In the genomic region with DNA sequence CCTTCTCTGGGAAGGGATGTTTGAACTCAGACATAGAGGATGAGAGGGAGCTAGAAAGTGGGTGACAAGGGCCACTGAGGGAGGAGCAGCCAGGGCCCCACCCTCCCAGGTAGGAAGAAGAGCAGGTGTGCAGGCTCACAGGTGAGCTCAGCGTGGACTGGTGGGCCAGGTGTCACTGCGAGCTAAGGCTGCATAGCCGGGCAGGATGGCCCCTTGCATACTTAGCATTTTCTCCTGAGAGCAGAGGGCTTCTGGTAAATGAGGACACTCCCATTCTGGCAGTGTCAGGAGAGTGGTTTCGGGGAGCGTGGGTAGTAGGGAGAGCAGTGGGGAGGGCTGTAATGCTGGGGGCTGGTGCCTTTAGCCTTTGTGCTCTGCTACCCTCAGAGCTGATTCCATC, we compare ENCODE assay signal across 21 cellular contexts.
"Had no signal": no experiment of that assay in that cellular context is flagged by ENCODE, and none has a peak within 500 bp of the region (broad histone marks: within the 10 kb centered on the region; RNA-seq: fewer than 3 reads in every experiment).

No MANE protein-coding gene starts in this region.

- H3K79me2 ChIP-seq: hepatocyte had no signal

- H3K4me2 ChIP-seq: hepatocyte, smooth muscle cell had no signal

- H3K36me3 ChIP-seq: cardiac muscle cell, upper lobe of left lung had no signal

- H3K9me3 ChIP-seq: body of pancreas had no signal

- DNase-seq: activated CD4-positive, alpha-beta T cell treated with anti-CD3 and anti-CD28 coated beads for 36 hours; activated CD4-positive, alpha-beta T cell treated with anti-CD3 and anti-CD28 coated beads, Interleukin-2, amount 50 U/mL, for 4 hours; activated naive CD4-positive, alpha-beta T cell treated with anti-CD3 and anti-CD28 coated beads, Interleukin-2, amount 50 U/mL, for 16 hours; activated naive CD8-positive, alpha-beta T cell treated with anti-CD3 and anti-CD28 coated beads, Interleukin-2, amount 50 U/mL, for 24 hours; activated T-cell treated with anti-CD3 and anti-CD28 coated beads, Interleukin-2, amount 50 U/mL, for 48 hours; anterior cingulate cortex; body of pancreas; effector memory CD8-positive, alpha-beta T cell; glutamatergic neuron; immature natural killer cell; left ventricle myocardium superior; stimulated activated CD4-positive, alpha-beta T cell treated with anti-CD3 and anti-CD28 coated beads, Interleukin-2, amount 100 ng/mL, for 48 hours; stimulated activated CD8-positive, alpha-beta memory T cell treated with anti-CD3 and anti-CD28 coated beads, Interleukin-4, amount 100 ng/mL, for 48 hours; stimulated activated naive B cell treated with anti-CD40 and anti-IgM and Interleukin-4, amounts not matched to agents 10 μg/mL and 1 μg/mL and 100 μg/mL, for 72 hours; T-helper 9 cell; upper lobe of left lung had no signal

- H3K4me1 ChIP-seq: body of pancreas, upper lobe of left lung had no signal

- H3K27me3 ChIP-seq: body of pancreas, cardiac muscle cell, hepatocyte, upper lobe of left lung had no signal

- H3K4me3 ChIP-seq: body of pancreas, cardiac muscle cell, hepatocyte, smooth muscle cell, upper lobe of left lung had no signal

- H2AFZ ChIP-seq: hepatocyte had no signal

- H3K27ac ChIP-seq: body of pancreas, cardiac muscle cell, hepatocyte, upper lobe of left lung had no signal

- ATAC-seq: activated CD4-positive, alpha-beta T cell treated with anti-CD3 and anti-CD28 coated beads for 36 hours; activated naive CD8-positive, alpha-beta T cell treated with anti-CD3 and anti-CD28 coated beads, Interleukin-2, amount 50 U/mL, for 24 hours; body of pancreas; effector memory CD8-positive, alpha-beta T cell; esophagus mucosa; left ventricle myocardium superior; sciatic nerve; stimulated activated naive B cell treated with anti-CD40 and anti-IgM and Interleukin-4, amounts not matched to agents 10 μg/mL and 1 μg/mL and 100 μg/mL, for 72 hours had no signal
